In genomic region chr12:5254703-5255102, GRCh38 we compare ENCODE assay signal across 15 cellular contexts.
A peak's percentile ranks its signal among the peaks of the same experiment; 100 is the strongest.
DNase-seq lines count a peak whose midpoint lies in the region; ATAC-seq and TF ChIP-seq lines count a peak whose summit lies in the region.
"Had no signal": no experiment of that assay in that cellular context is flagged by ENCODE, and none has a peak within 500 bp of the region (broad histone marks: within the 10 kb centered on the region; RNA-seq: fewer than 3 reads in every experiment).

No MANE protein-coding gene starts in this region.

- peaks cover 8 to 15% of the 10 kb centered on the region in 2 experiments for H3K4me1 ChIP-seq in trophoblast cell (ENCODE audit: control insufficient read depth in 1 of 2, insufficient read depth in 2 of 2, low read length in 2 of 2)

- TF ChIP-seq CTCF in kidney epithelial cell (IDR thresholded peaks at IDR 0.05; ENCODE audit: insufficient read depth, low read length, poor library complexity, severe bottlenecking), result no peak

- no peak overlapping the region for H4K8ac ChIP-seq in trophoblast cell (ENCODE audit: low read depth, low read length)

- H4K91ac ChIP-seq in trophoblast cell (ENCODE audit: low read depth, low read length), result no peak overlapping the region

- H3K27me3 ChIP-seq in MG63 (no peaks in the 10 kb centered on the region), kidney epithelial cell (ENCODE audit: control insufficient read depth, insufficient read depth, low read length) (no peaks in the 10 kb centered on the region), trophoblast cell (ENCODE audit: insufficient read depth, low read length) (no peaks in the 10 kb centered on the region)

- H3K4ac ChIP-seq in trophoblast cell (ENCODE audit: low read depth, low read length), result no peak overlapping the region

- H3K9me3 ChIP-seq in MG63 (no peaks in the 10 kb centered on the region), trophoblast cell (ENCODE audit: insufficient read depth, low read depth, low read length) (no peaks in the 10 kb centered on the region)

- no peak overlapping the region for H2AFZ ChIP-seq in trophoblast cell (ENCODE audit: insufficient read depth, low read length, poor library complexity)

- H2BK5ac ChIP-seq in trophoblast cell (ENCODE audit: low read depth, low read length, poor library complexity), result no peak overlapping the region

- H3K27ac ChIP-seq in trophoblast cell (ENCODE audit: low read depth, low read length), result no peak overlapping the region

- H3K18ac ChIP-seq in trophoblast cell (ENCODE audit: low read length), result no peak overlapping the region

- H3K4me3 ChIP-seq in MG63, result no peak overlapping the region
- H3K4me3 ChIP-seq in kidney epithelial cell (ENCODE audit: low read depth, low read length), result no peak overlapping the region
- no peak overlapping the region for H3K4me3 ChIP-seq in trophoblast cell (ENCODE audit: low read depth, low read length)

- no peaks in the 10 kb centered on the region for H3K36me3 ChIP-seq in MG63
- no peaks in the 10 kb centered on the region for H3K36me3 ChIP-seq in kidney epithelial cell (ENCODE audit: control insufficient read depth, insufficient read depth, low read length)
- H3K36me3 ChIP-seq in trophoblast cell (ENCODE audit: control insufficient read depth in 1 of 2, insufficient read depth in 2 of 2, low read length in 2 of 2), result no peaks in the 10 kb centered on the region

- H3K9ac ChIP-seq in trophoblast cell (ENCODE audit: low read length), result peak overlapping the region; percentile 35

- no peak overlapping the region for H2BK120ac ChIP-seq in trophoblast cell (ENCODE audit: insufficient read depth, low read length, poor library complexity)

- H2BK12ac ChIP-seq in trophoblast cell (ENCODE audit: low read length), result no peak overlapping the region

- no peak for ATAC-seq in HG02798 (IDR thresholded peaks at IDR 0.05; ENCODE audit: poor library complexity, unreplicated experiment)

- DNase-seq in EH (ENCODE audit: low read depth) (peak; percentile 40), MG63 (peak; percentile 49), kidney epithelial cell (ENCODE audit: low read depth) (peak; percentile 12), trophoblast cell (no peak), cerebellar cortex (ENCODE audit: low spot score) (no peak), NCI-H526 treated with DMSO at 0.1 percent for 48 hours (lab: John Stamatoyannopoulos, UW) (no peak), NCI-H1092 (lab: John Stamatoyannopoulos, UW) (no peak)
- DNase-seq: ACHN; CD4-positive, alpha-beta memory T cell; HCEC 1CT; MV-4-11; NCI-H1417 treated with DMSO at 0.1 percent for 48 hours; NCI-H2029; NCI-H2171 treated with DMSO at 0.1 percent for 48 hours had no signal

- no peak overlapping the region for H3K23ac ChIP-seq in trophoblast cell (ENCODE audit: low read length)

- H2AK5ac ChIP-seq in trophoblast cell (ENCODE audit: low read length), result no peak overlapping the region

- H3K79me1 ChIP-seq in trophoblast cell (ENCODE audit: low read length), result no peaks in the 10 kb centered on the region

- no peak overlapping the region for H3K4me2 ChIP-seq in trophoblast cell (ENCODE audit: low read length)

- WGBS in trophoblast cell (ENCODE audit: extremely low coverage, insufficient coverage, insufficient read length), result no CpG with 5 or more reads among the region's 4 CpGs

- H4K12ac ChIP-seq in trophoblast cell (ENCODE audit: low read depth, low read length), result no peak overlapping the region

- no peak overlapping the region for H3K14ac ChIP-seq in trophoblast cell (ENCODE audit: low read length)

- no peaks in the 10 kb centered on the region for H3K79me2 ChIP-seq in trophoblast cell (ENCODE audit: control insufficient read depth, insufficient read depth, low read length, poor library complexity)

Comparison
In these comparisons a context has a peak if more than half of its experiments do, and no peak if none do; other contexts are left out.
1. DNase-seq: peak in EH (single experiment), MG63 (single experiment) and kidney epithelial cell (single experiment); none in trophoblast cell (0 of 2), cerebellar cortex (single experiment), NCI-H526 treated with DMSO at 0.1 percent for 48 hours (single experiment) and NCI-H1092 (single experiment).